ENCODE assay signal across 10 cellular contexts in genomic region chr11:191490-192478, GRCh38. TPM values are rescaled to one million over a fixed set of nuclear protein-coding genes. Genes with fewer than 3 reads are reported as not detected.
A peak's percentile ranks its signal among the peaks of the same experiment; 100 is the strongest.
DNase-seq lines count a peak whose midpoint lies in the region; ATAC-seq, FAIRE-seq and TF ChIP-seq lines count a peak whose summit lies in the region.
"Not testable (repeated sequence)": the region's sequence is repeated elsewhere in the genome, so short reads cannot be mapped to it uniquely, and the experiment has no call there.
"Had no signal": no experiment of that assay in that cellular context is flagged by ENCODE, and none has a peak within 500 bp of the region (broad histone marks: within the 10 kb centered on the region; RNA-seq: fewer than 3 reads in every experiment).

No MANE protein-coding gene starts in this region.

- H3K79me2 ChIP-seq in H1 (ENCODE audit: control insufficient read depth in 1 of 2, insufficient read depth in 2 of 2, low read length in 2 of 2), result not testable (repeated sequence)

- H2BK15ac ChIP-seq in H1 (ENCODE audit: low read length), result not testable (repeated sequence)

- H2BK12ac ChIP-seq in H1 (ENCODE audit: low read depth, low read length), result not testable (repeated sequence)

- not testable (repeated sequence) for H2BK120ac ChIP-seq in H1 (replicated peaks; ENCODE audit: low read depth, low read length)

- not testable (repeated sequence) for H2BK5ac ChIP-seq in H1 (ENCODE audit: low read depth, low read length)

- not testable (repeated sequence) for H4K91ac ChIP-seq in H1 (replicated peaks; ENCODE audit: insufficient read length, low read length)

- H3K14ac ChIP-seq in H1 (ENCODE audit: insufficient read length), result not testable (repeated sequence)

- H3K4ac ChIP-seq in H1 (replicated peaks; ENCODE audit: insufficient read length, low read depth, low read length), result not testable (repeated sequence)

- not testable (repeated sequence) for H3K27ac ChIP-seq in CD4-positive, alpha-beta T cell (ENCODE audit: low read depth, low read length); H1 (ENCODE audit: low read depth, low read length); psoas muscle; tibial artery

- H2BK20ac ChIP-seq in H1 (ENCODE audit: low read length), result not testable (repeated sequence)

- not testable (repeated sequence) for H3K23ac ChIP-seq in H1 (ENCODE audit: insufficient read length)

- not testable (repeated sequence) for H4K20me1 ChIP-seq in H1 (replicated peaks in 1 of 2; ENCODE audit: control insufficient read depth in 1 of 2, insufficient read depth in 2 of 2, low read length in 2 of 2)

- H3K36me3 ChIP-seq in H1 (ENCODE audit: control insufficient read depth in 2 of 4, insufficient read depth in 4 of 4, low read length in 3 of 4); kidney epithelial cell (ENCODE audit: control insufficient read depth, insufficient read depth, low read length); psoas muscle (ENCODE audit: insufficient read depth in 1 of 2, low read depth in 1 of 2); tibial artery: not testable (repeated sequence)

- not testable (repeated sequence) for TF ChIP-seq EP300 in H1 (IDR thresholded peaks at IDR 0.05; ENCODE audit: borderline replicate concordance in 1 of 2, low read depth in 2 of 2, low read length in 2 of 2)

- not testable (repeated sequence) for H3K27me3 ChIP-seq in CD4-positive, alpha-beta T cell (ENCODE audit: control insufficient read depth, insufficient read depth, low read length); H1 (replicated peaks in 1 of 4; ENCODE audit: control insufficient read depth in 3 of 4, extremely low read depth in 1 of 4, insufficient read depth in 3 of 4, low read length in 3 of 4); kidney epithelial cell (ENCODE audit: control insufficient read depth, insufficient read depth, low read length); psoas muscle (ENCODE audit: insufficient read depth in 3 of 3, low read length in 2 of 3); tibial artery

- not testable (repeated sequence) for H3K4me1 ChIP-seq in H1 (replicated peaks in 1 of 4; ENCODE audit: control insufficient read depth in 3 of 4, insufficient read depth in 4 of 4, low read length in 3 of 4); psoas muscle; tibial artery

- POLR2A ChIA-PET in CD4-positive, alpha-beta T cell (lab: Charles Lee); H1 (lab: Charles Lee; ENCODE audit: partially characterized antibody): not testable (repeated sequence)

- not testable (repeated sequence) for H3K9me3 ChIP-seq in CD4-positive, alpha-beta T cell (ENCODE audit: control insufficient read depth, low read length); psoas muscle; tibial artery
- peaks cover 9 to 15% of the 10 kb centered on the region in 2 experiments for H3K9me3 ChIP-seq in H1 (ENCODE audit: insufficient read depth in 2 of 2, low read depth in 1 of 2, low read length in 1 of 2)

- not testable (repeated sequence) for H4K8ac ChIP-seq in H1 (ENCODE audit: extremely low read depth, insufficient read depth, low read length)

- CTCF ChIA-PET in CD4-positive, alpha-beta T cell (lab: Charles Lee), result not testable (repeated sequence)
- CTCF ChIA-PET in H1 (lab: Charles Lee; ENCODE audit: partially characterized antibody), result interaction anchor here (1.2 kb wide), 1 partner anchor 11 kb away, joined by 3 read pairs; no protein-coding TSS in a partner anchor

- peak overlapping the region; percentile 62 for H3K27ac Mint-ChIP-seq in CD4-positive, alpha-beta T cell

- not testable (repeated sequence) for H3K9ac ChIP-seq in H1 (replicated peaks in 1 of 4; ENCODE audit: extremely low read depth in 1 of 4, low read depth in 3 of 4, low read length in 3 of 4)

- peak; percentile 48 for FAIRE-seq in H1 (lab: Jason Lieb, UNC)

- not testable (repeated sequence) for H2AFZ ChIP-seq in H1 (ENCODE audit: low read length)

- not testable (repeated sequence) for H3K79me1 ChIP-seq in H1 (ENCODE audit: low read depth, low read length)

- H3K36me3 Mint-ChIP-seq in CD4-positive, alpha-beta T cell (ENCODE audit: low read depth), result not testable (repeated sequence)

- H3K23me2 ChIP-seq in H1 (ENCODE audit: low read depth, low read length), result not testable (repeated sequence)

- not testable (repeated sequence) for H3K9me3 Mint-ChIP-seq in CD4-positive, alpha-beta T cell

- WGBS in H1 (ENCODE audit: extremely low coverage in 1 of 2, insufficient coverage in 1 of 2, insufficient read length in 1 of 2, insufficient replicate concordance in 2 of 2, low coverage in 1 of 2, low lambda C conversion rate in 2 of 2, missing lambda C conversion rate in 1 of 2), 2 experiments, result 72 to 100% methylated on average over 1 to 4 of the region's 8 CpGs
- 39 to 71% (median 65%) methylated on average over 4 to 7 of the region's 8 CpGs for WGBS in psoas muscle, 3 donors

- H4K5ac ChIP-seq in H1 (ENCODE audit: insufficient read length, low read depth, low read length), result not testable (repeated sequence)

- not testable (repeated sequence) for H3K4me2 ChIP-seq in H1 (ENCODE audit: insufficient read depth in 1 of 2, low read depth in 2 of 2, low read length in 2 of 2)

- TF ChIP-seq CTCF in CD4-positive, alpha-beta T cell (IDR thresholded peaks at IDR 0.05), result peak; percentile 60
- TF ChIP-seq CTCF in H1 (IDR thresholded peaks at IDR 0.05; ENCODE audit: control extremely low read depth in 1 of 3, insufficient read depth in 1 of 3, low read depth in 1 of 3, low read length in 3 of 3) (peak in 2 of 3 experiments; percentile 6 to 19; a peak in 2 of 4 replicates), kidney epithelial cell (IDR thresholded peaks at IDR 0.05; ENCODE audit: insufficient read depth, low read length, poor library complexity, severe bottlenecking) (peak; percentile 11), psoas muscle (IDR thresholded peaks at IDR 0.05) (peak; percentile 44), tibial artery (IDR thresholded peaks at IDR 0.05) (peak; percentile 28 to 31)

- peak in 9 of 10 experiments; percentile 13 to 68 (median 44) for DNase-seq in CD4-positive, alpha-beta T cell
- DNase-seq in activated gamma-delta T cell treated with Interleukin-2 at 50 U/mL for 16 hours, result peak; percentile 70
- peak in 1 of 2 experiments; percentile 59 for DNase-seq in H1 (ENCODE audit: low read depth in 1 of 2, low spot score in 2 of 2)
- not testable (repeated sequence) for DNase-seq in kidney epithelial cell (ENCODE audit: low read depth)
- DNase-seq in psoas muscle, result peak; percentile 51 to 60
- peak in 1 of 2 donors; percentile 20 for DNase-seq in tibial artery

- ATAC-seq in CD4-positive, alpha-beta T cell (ENCODE audit: poor library complexity), result peak; percentile 71
- ATAC-seq in HG03520 (IDR thresholded peaks at IDR 0.05; ENCODE audit: unreplicated experiment) (peak; percentile 55), psoas muscle (peak; percentile 64 to 82 (median 76))
- peak; percentile 71 to 73 for ATAC-seq in activated CD4-positive, CD25-positive, alpha-beta regulatory T cell treated with anti-CD3 and anti-CD28 coated beads, Interleukin-2, amount 50 U/mL, for 24 hours

- peak overlapping the region; percentile 45 for H3K4me3 Mint-ChIP-seq in CD4-positive, alpha-beta T cell

- not testable (repeated sequence) for H3K18ac ChIP-seq in H1 (ENCODE audit: extremely low read depth, low read length)

- not testable (repeated sequence) for H3K27me3 Mint-ChIP-seq in CD4-positive, alpha-beta T cell

- not testable (repeated sequence) for H3K56ac ChIP-seq in H1 (replicated peaks; ENCODE audit: insufficient read length, low read depth, low read length)

- peaks cover 14% of the 10 kb centered on the region for H3K4me1 Mint-ChIP-seq in CD4-positive, alpha-beta T cell (ENCODE audit: low read depth)

- not testable (repeated sequence) for H2AK5ac ChIP-seq in H1 (ENCODE audit: low read depth, low read length)

- not testable (repeated sequence) for TF ChIP-seq POLR2A in H1 (IDR thresholded peaks at IDR 0.05; ENCODE audit: control extremely low read depth in 1 of 2, low read depth in 2 of 2, low read length in 2 of 2)

- not testable (repeated sequence) for H3K4me3 ChIP-seq in H1 (ENCODE audit: extremely low read depth in 1 of 4, insufficient read depth in 2 of 4, low read depth in 3 of 4, low read length in 4 of 4); kidney epithelial cell (ENCODE audit: low read depth, low read length); psoas muscle; tibial artery

- 0 out of 4 replicates have a peak, but pooled peaks have one; percentile 4 to 6 for TF ChIP-seq RAD21 in H1 (IDR thresholded peaks at IDR 0.05 in 1 of 2, conservative IDR thresholded peaks at IDR 0.05 in 1 of 2; ENCODE audit: low read depth in 2 of 2, low read length in 2 of 2)

- intact Hi-C loops in CD4-positive, alpha-beta T cell (cut with DNase I, micrococcal nuclease); psoas muscle (cut with DNase I); tibial artery (cut with DNase I; ENCODE audit: low total_unique reads): not testable (repeated sequence)

RNA-seq across cellular contexts. Expression of gene SCGB1C1, which starts 1.1 kb away (rescaled TPM):
- not detected for total RNA-seq in CD4-positive, alpha-beta T cell
- total RNA-seq in H1 (2021; fragmentation: NEBNext Ultra II Directional; extraction: Animal tissue kit (Norgen Biotek cat#: 25700)), result not detected in 2 replicates
- polyA plus RNA-seq in H1 (2011; rRNA removed) (not detected in 2 replicates), psoas muscle (not detected)
- polyA plus RNA-seq in H1 (2011; cell fraction: cytosol; rRNA removed), result not detected
- polyA plus RNA-seq in H1 (2011; cell fraction: nucleus; rRNA removed), result not detected
- not detected in 4 replicates for polyA plus RNA-seq in H1 (2012, experiment 1 of 2)
- polyA plus RNA-seq in H1 (2012, experiment 2 of 2), result not detected
- polyA plus RNA-seq in H1 (2013, experiment 1 of 2), result not detected
- not detected for polyA plus RNA-seq in H1 (2013, experiment 2 of 2)
- not detected in 2 replicates for polyA minus RNA-seq in H1 (2011; rRNA and poly(A)+ RNA removed)
- not detected for polyA minus RNA-seq in H1 (2011; cell fraction: cytosol; rRNA and poly(A)+ RNA removed)
- not detected for polyA minus RNA-seq in H1 (2011; cell fraction: nucleus; rRNA and poly(A)+ RNA removed)
- total RNA-seq in kidney epithelial cell (not detected in 2 replicates), psoas muscle (not detected)
- total RNA-seq: M059J, temporal lobe had no signal

RNA-seq across cellular contexts. Expression of gene BET1L, which starts 15.4 kb away (rescaled TPM):
- 10 to 100 TPM; 69.5 to 72.7 TPM for total RNA-seq in CD4-positive, alpha-beta T cell
- total RNA-seq in H1 (2021; fragmentation: NEBNext Ultra II Directional; extraction: Animal tissue kit (Norgen Biotek cat#: 25700)), result 37.9 and 40.2 TPM in 2 replicates
- polyA plus RNA-seq in H1 (2011; rRNA removed), result 61.9 and 71.1 TPM in 2 replicates
- polyA plus RNA-seq in H1 (2011; cell fraction: cytosol; rRNA removed), result 41.0 TPM
- polyA plus RNA-seq in H1 (2011; cell fraction: nucleus; rRNA removed), result 69.5 TPM
- polyA plus RNA-seq in H1 (2012, experiment 1 of 2), result 26.7 to 37.3 TPM (median 33.5 TPM) in 4 replicates
- 31.1 TPM for polyA plus RNA-seq in H1 (2012, experiment 2 of 2)
- 21.9 TPM for polyA plus RNA-seq in H1 (2013, experiment 1 of 2)
- polyA plus RNA-seq in H1 (2013, experiment 2 of 2), result 22.9 TPM
- 54.1 and 75.4 TPM in 2 replicates for polyA minus RNA-seq in H1 (2011; rRNA and poly(A)+ RNA removed)
- polyA minus RNA-seq in H1 (2011; cell fraction: cytosol; rRNA and poly(A)+ RNA removed), result 20.7 TPM
- 64.7 TPM for polyA minus RNA-seq in H1 (2011; cell fraction: nucleus; rRNA and poly(A)+ RNA removed)
- 30.6 and 31.1 TPM in 2 replicates for total RNA-seq in kidney epithelial cell
- total RNA-seq in psoas muscle, result 10 to 100 TPM; 11.8 to 27.7 (median 20.2) TPM
- 10 to 100 TPM; 12.1 to 19.9 (median 18.0) TPM for polyA plus RNA-seq in psoas muscle

RNA-seq across cellular contexts. Expression of gene RIC8A, which starts 15.7 kb away (rescaled TPM):
- total RNA-seq in CD4-positive, alpha-beta T cell, result 100 to 1,000 TPM in 1 of 2 experiments, 10 to 100 TPM in 1; 99.6 to 104 TPM
- total RNA-seq in H1 (2021; fragmentation: NEBNext Ultra II Directional; extraction: Animal tissue kit (Norgen Biotek cat#: 25700)), result 67.0 and 76.7 TPM in 2 replicates
- 105 and 123 TPM in 2 replicates for polyA plus RNA-seq in H1 (2011; rRNA removed)
- polyA plus RNA-seq in H1 (2011; cell fraction: cytosol; rRNA removed), result 82.4 TPM
- 234 TPM for polyA plus RNA-seq in H1 (2011; cell fraction: nucleus; rRNA removed)
- polyA plus RNA-seq in H1 (2012, experiment 1 of 2), result 49.0 to 68.8 TPM (median 62.1 TPM) in 4 replicates
- polyA plus RNA-seq in H1 (2012, experiment 2 of 2), result 53.7 TPM
- polyA plus RNA-seq in H1 (2013, experiment 1 of 2), result 37.2 TPM
- polyA plus RNA-seq in H1 (2013, experiment 2 of 2), result 43.2 TPM
- 82.0 and 141 TPM in 2 replicates for polyA minus RNA-seq in H1 (2011; rRNA and poly(A)+ RNA removed)
- polyA minus RNA-seq in H1 (2011; cell fraction: cytosol; rRNA and poly(A)+ RNA removed), result 42.5 TPM
- polyA minus RNA-seq in H1 (2011; cell fraction: nucleus; rRNA and poly(A)+ RNA removed), result 82.7 TPM
- total RNA-seq in kidney epithelial cell, result 116 and 131 TPM in 2 replicates
- total RNA-seq in psoas muscle, result 10 to 100 TPM; 34.4 to 54.8 (median 37.9) TPM
- polyA plus RNA-seq in psoas muscle, result 10 to 100 TPM; 30.2 to 66.9 (median 57.8) TPM

RNA-seq across cellular contexts. Expression of gene SIRT3, which starts 44.4 kb away (rescaled TPM):
- total RNA-seq in CD4-positive, alpha-beta T cell, result 10 to 100 TPM; 16.4 to 18.0 TPM
- total RNA-seq in H1 (2021; fragmentation: NEBNext Ultra II Directional; extraction: Animal tissue kit (Norgen Biotek cat#: 25700)), result 14.3 and 14.6 TPM in 2 replicates
- polyA plus RNA-seq in H1 (2011; rRNA removed) (21.6 and 25.5 TPM in 2 replicates), psoas muscle (10 to 100 TPM; 10.4 to 14.7 (median 12.3) TPM)
- 27.9 TPM for polyA plus RNA-seq in H1 (2011; cell fraction: cytosol; rRNA removed)
- polyA plus RNA-seq in H1 (2011; cell fraction: nucleus; rRNA removed), result 29.0 TPM
- 21.5 to 23.2 TPM (median 22.7 TPM) in 4 replicates for polyA plus RNA-seq in H1 (2012, experiment 1 of 2)
- polyA plus RNA-seq in H1 (2012, experiment 2 of 2), result 13.5 TPM
- polyA plus RNA-seq in H1 (2013, experiment 1 of 2), result 10.0 TPM
- 9.4 TPM for polyA plus RNA-seq in H1 (2013, experiment 2 of 2)
- 13.7 and 14.4 TPM in 2 replicates for polyA minus RNA-seq in H1 (2011; rRNA and poly(A)+ RNA removed)
- 8.9 TPM for polyA minus RNA-seq in H1 (2011; cell fraction: cytosol; rRNA and poly(A)+ RNA removed)
- polyA minus RNA-seq in H1 (2011; cell fraction: nucleus; rRNA and poly(A)+ RNA removed), result 11.6 TPM
- total RNA-seq in kidney epithelial cell (11.4 and 11.8 TPM in 2 replicates), psoas muscle (10 to 100 TPM; 15.0 to 23.2 (median 16.7) TPM)

RNA-seq across cellular contexts. Expression of gene PSMD13, which starts 45.0 kb away (rescaled TPM):
- 10 to 100 TPM; 56.9 to 57.8 TPM for total RNA-seq in CD4-positive, alpha-beta T cell
- 136 and 141 TPM in 2 replicates for total RNA-seq in H1 (2021; fragmentation: NEBNext Ultra II Directional; extraction: Animal tissue kit (Norgen Biotek cat#: 25700))
- 121 and 130 TPM in 2 replicates for polyA plus RNA-seq in H1 (2011; rRNA removed)
- polyA plus RNA-seq in H1 (2011; cell fraction: cytosol; rRNA removed), result 158 TPM
- 84.4 TPM for polyA plus RNA-seq in H1 (2011; cell fraction: nucleus; rRNA removed)
- 141 to 163 TPM (median 151 TPM) in 4 replicates for polyA plus RNA-seq in H1 (2012, experiment 1 of 2)
- 136 TPM for polyA plus RNA-seq in H1 (2012, experiment 2 of 2)
- 68.4 TPM for polyA plus RNA-seq in H1 (2013, experiment 1 of 2)
- 67.6 TPM for polyA plus RNA-seq in H1 (2013, experiment 2 of 2)
- polyA minus RNA-seq in H1 (2011; rRNA and poly(A)+ RNA removed), result 65.1 and 83.5 TPM in 2 replicates
- polyA minus RNA-seq in H1 (2011; cell fraction: cytosol; rRNA and poly(A)+ RNA removed), result 37.7 TPM
- polyA minus RNA-seq in H1 (2011; cell fraction: nucleus; rRNA and poly(A)+ RNA removed), result 35.1 TPM
- 131 and 150 TPM in 2 replicates for total RNA-seq in kidney epithelial cell
- total RNA-seq in psoas muscle, result 100 to 1,000 TPM; 108 to 190 (median 149) TPM
- polyA plus RNA-seq in psoas muscle, result 100 to 1,000 TPM; 171 to 265 (median 258) TPM
